15 cellular contexts compared by ENCODE assay signal in the genomic region with DNA sequence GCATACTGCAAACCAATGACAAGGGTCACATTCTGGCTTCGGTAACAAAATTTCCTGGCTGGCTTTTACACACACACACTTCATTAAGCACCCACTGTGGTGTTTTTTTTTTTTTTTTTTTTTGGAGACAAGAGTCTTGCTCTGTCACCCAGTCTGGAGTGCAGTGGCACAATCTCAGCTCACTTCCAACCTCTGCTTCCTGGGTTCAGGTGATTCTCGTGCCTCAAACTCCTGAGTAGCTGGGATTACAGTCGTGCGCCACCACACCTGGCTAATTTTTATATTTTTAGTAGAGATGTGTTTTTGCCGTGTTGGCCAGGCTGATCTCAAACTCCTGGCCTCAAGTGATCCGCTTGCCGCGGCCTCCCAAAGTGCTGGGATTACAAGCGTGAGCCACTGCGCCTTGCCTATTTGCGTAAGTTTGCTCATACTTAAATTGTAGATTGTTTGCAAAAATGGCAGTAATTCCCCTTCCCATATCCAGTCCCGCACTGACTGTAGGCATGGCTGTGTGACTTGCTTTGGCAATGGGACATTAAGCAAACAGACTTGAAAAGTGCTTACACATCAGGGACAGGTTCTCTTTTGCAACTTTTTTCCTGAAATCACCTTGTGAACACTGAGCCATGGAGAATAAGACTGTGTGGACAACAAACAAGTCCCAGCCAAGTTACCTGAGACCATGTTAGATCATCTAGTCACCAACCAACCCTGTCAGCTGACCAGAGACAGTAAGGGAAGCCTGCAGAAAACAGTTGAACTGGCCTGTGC. TPM values are rescaled to one million over a fixed set of nuclear protein-coding genes. Genes with fewer than 3 reads are reported as not detected.
DNase-seq lines count a peak whose midpoint lies in the region; ATAC-seq and TF ChIP-seq lines count a peak whose summit lies in the region.
"Had no signal": no experiment of that assay in that cellular context is flagged by ENCODE, and none has a peak within 500 bp of the region (broad histone marks: within the 10 kb centered on the region; RNA-seq: fewer than 3 reads in every experiment).

No MANE protein-coding gene starts in this region.

- H3K4me3 Mint-ChIP-seq in MCF 10A (ENCODE audit: unreplicated experiment) = no peak overlapping the region
- H3K4me3 Mint-ChIP-seq: activated B cell treated with CpG ODN at 0.5 μM for 24 hours; activated naive CD8-positive, alpha-beta T cell treated with anti-CD3 and anti-CD28 coated beads for 36 hours had no signal

- TF ChIP-seq CTCF in MCF 10A (IDR thresholded peaks at IDR 0.05; ENCODE audit: unreplicated experiment) = no peak

- no peak overlapping the region for H3K4me3 ChIP-seq in skeletal muscle tissue (ENCODE audit: low read length in 3 of 3)
- H3K4me3 ChIP-seq: colonic mucosa had no signal

- peaks cover 0 to 5% (median 2%) of the 10 kb centered on the region in 3 donors for H3K36me3 ChIP-seq in skeletal muscle tissue (ENCODE audit: control insufficient read depth in 3 of 3, insufficient read depth in 3 of 3, low read length in 3 of 3)
- H3K36me3 ChIP-seq: colonic mucosa had no signal

- no peaks in the 10 kb centered on the region for H3K9me3 Mint-ChIP-seq in MCF 10A (ENCODE audit: unreplicated experiment)
- H3K9me3 Mint-ChIP-seq: activated B cell treated with CpG ODN at 0.5 μM for 24 hours; activated naive CD8-positive, alpha-beta T cell treated with anti-CD3 and anti-CD28 coated beads for 36 hours had no signal

- peaks cover 8 to 16% (median 15%) of the 10 kb centered on the region in 3 donors for H3K4me1 ChIP-seq in skeletal muscle tissue (ENCODE audit: control insufficient read depth in 3 of 3, insufficient read depth in 3 of 3, low read length in 3 of 3)
- H3K4me1 ChIP-seq: colonic mucosa had no signal

- DNase-seq in NK-92 (lab: John Stamatoyannopoulos, UW; ENCODE audit: unreplicated experiment) (peak; percentile 3), MCF 10A (ENCODE audit: unreplicated experiment) (peak; percentile 37), kidney tubule cell (ENCODE audit: low spot score) (peak; percentile 59), NCI-H1436 treated with DMSO at 0.1 percent for 48 hours (lab: John Stamatoyannopoulos, UW) (no peak), SIG-M5 (lab: John Stamatoyannopoulos, UW) (no peak)
- no peak for DNase-seq in NK-92 treated with Interleukin-12 subunit alpha and Interleukin-12 subunit beta, amount 100 ng/mL, for 24 hours (lab: John Stamatoyannopoulos, UW)
- DNase-seq: activated B cell treated with CpG ODN at 0.5 μM for 24 hours; activated CD8-positive, alpha-beta memory T cell treated with anti-CD3 and anti-CD28 coated beads, Interleukin-2, amount 50 U/mL, for 48 hours; activated naive CD8-positive, alpha-beta T cell treated with anti-CD3 and anti-CD28 coated beads for 36 hours; colonic mucosa; COR-L47; NCI-H187; NCI-H82 had no signal

- H3K4me1 Mint-ChIP-seq in MCF 10A (ENCODE audit: insufficient read depth, unreplicated experiment) = no peaks in the 10 kb centered on the region
- H3K4me1 Mint-ChIP-seq: activated B cell treated with CpG ODN at 0.5 μM for 24 hours; activated naive CD8-positive, alpha-beta T cell treated with anti-CD3 and anti-CD28 coated beads for 36 hours had no signal

- CTCF ChIA-PET in MCF 10A (lab: Yijun Ruan, JAX) = no interaction called here

- H3K27ac ChIP-seq in skeletal muscle tissue (ENCODE audit: low read depth, low read length) = peak overlapping the region; percentile 30
- H3K27ac ChIP-seq: colonic mucosa had no signal

- POLR2A ChIA-PET in MCF 10A (lab: Yijun Ruan, JAX) = interaction anchor here (1.7 kb wide), 1 partner anchor 60 kb away, joined by 4 read pairs; a partner anchor contains a TSS

- peaks cover 23% of the 10 kb centered on the region for H3K36me3 Mint-ChIP-seq in MCF 10A (ENCODE audit: insufficient read depth, unreplicated experiment)

- no peak for ATAC-seq in GM18873 (IDR thresholded peaks at IDR 0.05; ENCODE audit: low FRiP score, unreplicated experiment)

- H3K27me3 Mint-ChIP-seq in MCF 10A (ENCODE audit: insufficient read depth, unreplicated experiment) = no peaks in the 10 kb centered on the region
- H3K27me3 Mint-ChIP-seq: activated B cell treated with CpG ODN at 0.5 μM for 24 hours; activated naive CD8-positive, alpha-beta T cell treated with anti-CD3 and anti-CD28 coated beads for 36 hours had no signal

- no TSS peak for BruUV-seq in MCF 10A (replicated peaks; lab: Mats Ljungman, UMichigan)

- peak overlapping the region; percentile 23 for H3K27ac Mint-ChIP-seq in MCF 10A (ENCODE audit: low read depth, unreplicated experiment)
- H3K27ac Mint-ChIP-seq: activated B cell treated with CpG ODN at 0.5 μM for 24 hours; activated naive CD8-positive, alpha-beta T cell treated with anti-CD3 and anti-CD28 coated beads for 36 hours had no signal

- H3K27me3 ChIP-seq in skeletal muscle tissue (ENCODE audit: control insufficient read depth in 3 of 3, insufficient read depth in 3 of 3, low read length in 3 of 3) = no peaks in the 10 kb centered on the region
- H3K27me3 ChIP-seq: colonic mucosa had no signal

- intact Hi-C loops in MCF 10A (cut with micrococcal nuclease) = loop anchor here (10.0 kb wide), 1 partner anchor 61 kb away; a partner anchor contains a TSS

- H3K9me3 ChIP-seq in skeletal muscle tissue (ENCODE audit: control insufficient read depth in 3 of 3, low read length in 3 of 3) = no peaks in the 10 kb centered on the region
- H3K9me3 ChIP-seq: colonic mucosa had no signal

- no peak overlapping the region for H3K9ac ChIP-seq in skeletal muscle tissue (ENCODE audit: low read depth in 1 of 3, low read length in 3 of 3)

RNA-seq across cellular contexts. Expression of a gene that starts 42.1 kb away (rescaled TPM):
- total RNA-seq in MCF 10A (2022) (90.1 and 121 TPM in 2 replicates), skeletal muscle tissue (31.3 TPM)

RNA-seq across cellular contexts. Expression of a gene that starts 59.1 kb away (rescaled TPM):
- total RNA-seq in MCF 10A (2022) = 40.6 and 41.3 TPM in 2 replicates
- total RNA-seq in skeletal muscle tissue = 23.0 TPM

Comparison
In these comparisons a context has a peak if more than half of its experiments do, and no peak if none do; other contexts are left out.
1. DNase-seq: peak in NK-92 (single experiment), MCF 10A (single experiment) and kidney tubule cell (single experiment); none in NK-92 treated with Interleukin-12 subunit alpha and Interleukin-12 subunit beta, amount 100 ng/mL, for 24 hours (single experiment), NCI-H1436 treated with DMSO at 0.1 percent for 48 hours (single experiment) and SIG-M5 (single experiment).